13 cellular contexts compared by ENCODE assay signal in the genomic region with DNA sequence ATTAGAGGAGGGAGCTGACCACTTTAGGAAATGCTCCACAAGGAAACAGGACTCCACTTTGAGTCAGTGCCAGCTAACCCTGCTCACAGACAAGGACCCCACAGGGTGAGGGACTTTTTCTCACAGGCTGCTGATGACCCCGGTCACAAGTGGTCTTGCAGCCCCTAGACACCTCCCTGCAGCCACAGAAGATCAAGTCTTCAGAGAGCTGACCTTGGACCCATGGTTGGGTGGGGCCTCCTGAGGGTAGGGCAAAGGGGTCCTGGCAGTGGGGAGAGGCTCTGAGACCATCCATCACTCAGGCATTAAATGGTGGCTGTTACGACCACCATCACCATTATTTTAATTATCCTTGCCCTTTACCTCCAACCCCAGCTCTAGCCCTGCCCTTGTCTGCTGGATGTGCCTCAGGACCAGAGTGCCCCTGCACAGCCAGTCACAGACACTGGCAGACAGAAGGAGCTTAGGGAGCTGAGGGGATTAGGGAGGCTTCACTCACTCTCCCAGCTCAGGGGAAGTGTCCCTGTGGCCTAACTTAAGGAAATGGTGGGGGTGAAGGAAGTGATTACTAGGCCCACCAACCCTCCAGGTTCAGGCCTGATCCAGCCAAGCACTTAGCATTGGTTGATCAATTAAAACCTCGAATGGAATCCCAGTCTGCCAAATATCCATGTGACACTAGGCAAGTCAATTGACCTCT. TPM values are rescaled to one million over a fixed set of nuclear protein-coding genes. Genes with fewer than 3 reads are reported as not detected.
DNase-seq lines count a peak whose midpoint lies in the region; TF ChIP-seq lines count a peak whose summit lies in the region.
"Had no signal": no experiment of that assay in that cellular context is flagged by ENCODE, and none has a peak within 500 bp of the region (broad histone marks: within the 10 kb centered on the region; RNA-seq: fewer than 3 reads in every experiment).

No MANE protein-coding gene starts in this region.

- H2AFZ ChIP-seq in neural progenitor cell (replicated peaks): no peak overlapping the region

- peaks cover 8% of the 10 kb centered on the region for H3K4me1 ChIP-seq in neural progenitor cell
- H3K4me1 ChIP-seq in effector memory CD4-positive, alpha-beta T cell (ENCODE audit: control insufficient read depth, insufficient read depth, low read length, poor library complexity, severe bottlenecking): peaks cover 8% of the 10 kb centered on the region

- H4K20me1 ChIP-seq in neural progenitor cell (ENCODE audit: low read depth): peaks cover 34% of the 10 kb centered on the region

- H3K79me2 ChIP-seq in neural progenitor cell (ENCODE audit: low read depth): no peaks in the 10 kb centered on the region

- no peaks in the 10 kb centered on the region for H3F3A ChIP-seq in neural progenitor cell (ENCODE audit: low read depth)

- no peak overlapping the region for H3K27ac Mint-ChIP-seq in activated CD4-positive, alpha-beta T cell treated with anti-CD3 and anti-CD28 coated beads, Interleukin-2, amount 10 ng/mL, durations not matched to agents 24 days and 14 days
- no peak overlapping the region for H3K27ac Mint-ChIP-seq in neural progenitor cell

- H3K36me3 Mint-ChIP-seq in activated CD4-positive, alpha-beta T cell treated with anti-CD3 and anti-CD28 coated beads, Interleukin-2, amount 10 ng/mL, durations not matched to agents 24 days and 14 days (ENCODE audit: low read depth): peaks cover 9% of the 10 kb centered on the region
- no peaks in the 10 kb centered on the region for H3K36me3 Mint-ChIP-seq in neural progenitor cell

- peaks cover 50% of the 10 kb centered on the region for H3K27me3 Mint-ChIP-seq in activated CD4-positive, alpha-beta T cell treated with anti-CD3 and anti-CD28 coated beads, Interleukin-2, amount 10 ng/mL, durations not matched to agents 24 days and 14 days
- peaks cover 32% of the 10 kb centered on the region for H3K27me3 Mint-ChIP-seq in neural progenitor cell (ENCODE audit: insufficient read depth, low read depth)

- intact Hi-C loops in activated CD4-positive, alpha-beta T cell treated with anti-CD3 and anti-CD28 coated beads, Interleukin-2, amount 10 ng/mL, durations not matched to agents 24 days and 14 days (cut with micrococcal nuclease): loop anchor here (2.0 to 5.0 kb wide), 3 partner anchors 13 to 373 kb away; a partner anchor contains a TSS
- intact Hi-C loops in dorsolateral prefrontal cortex (cut with DNase I): loop anchor here (2.0 to 10.0 kb wide), 8 partner anchors 52 to 845 kb away; a partner anchor contains a TSS

- H3K4me3 ChIP-seq in dorsolateral prefrontal cortex (peak overlapping the region in 52 of 59 donors; percentile 5 to 90 (median 76)), neural progenitor cell (no peak overlapping the region)
- H3K4me3 ChIP-seq in effector memory CD4-positive, alpha-beta T cell (ENCODE audit: insufficient read depth, low read depth, low read length, poor library complexity, severe bottlenecking): no peak overlapping the region

- H3K36me3 ChIP-seq in neural progenitor cell: no peaks in the 10 kb centered on the region
- no peaks in the 10 kb centered on the region for H3K36me3 ChIP-seq in effector memory CD4-positive, alpha-beta T cell (ENCODE audit: control insufficient read depth, insufficient read depth, low read length)

- H3K27me3 ChIP-seq in dorsolateral prefrontal cortex (no peaks in the 10 kb centered on the region), neural progenitor cell (peaks cover 54% of the 10 kb centered on the region)
- peaks cover 7% of the 10 kb centered on the region for H3K27me3 ChIP-seq in effector memory CD4-positive, alpha-beta T cell (replicated peaks; ENCODE audit: control insufficient read depth, insufficient read depth, low read length, poor library complexity, severe bottlenecking)

- no peak overlapping the region for H3K9ac ChIP-seq in neural progenitor cell

- peak overlapping the region; percentile 79 for H3K4me3 Mint-ChIP-seq in activated CD4-positive, alpha-beta T cell treated with anti-CD3 and anti-CD28 coated beads, Interleukin-2, amount 10 ng/mL, durations not matched to agents 24 days and 14 days
- peak overlapping the region; percentile 86 for H3K4me3 Mint-ChIP-seq in neural progenitor cell

- TF ChIP-seq CTCF in dorsolateral prefrontal cortex (IDR thresholded peaks at IDR 0.05 in 54 of 56, conservative IDR thresholded peaks at IDR 0.05 in 2 of 56; ENCODE audit: low read depth in 1 of 56, partially characterized antibody in 56 of 56) (no peak), neural progenitor cell (IDR thresholded peaks at IDR 0.05) (no peak)

- no peak overlapping the region for H3K4me2 ChIP-seq in neural progenitor cell

- no peaks in the 10 kb centered on the region for H3K9me3 ChIP-seq in neural progenitor cell (ENCODE audit: low read depth)
- no peaks in the 10 kb centered on the region for H3K9me3 ChIP-seq in effector memory CD4-positive, alpha-beta T cell (ENCODE audit: control insufficient read depth, low read length)

- peaks cover 38% of the 10 kb centered on the region for H3K4me1 Mint-ChIP-seq in activated CD4-positive, alpha-beta T cell treated with anti-CD3 and anti-CD28 coated beads, Interleukin-2, amount 10 ng/mL, durations not matched to agents 24 days and 14 days
- peaks cover 18% of the 10 kb centered on the region for H3K4me1 Mint-ChIP-seq in neural progenitor cell

- H3K27ac ChIP-seq in dorsolateral prefrontal cortex (peak overlapping the region in 29 of 59 donors; percentile 4 to 98 (median 91)), neural progenitor cell (no peak overlapping the region)
- no peak overlapping the region for H3K27ac ChIP-seq in effector memory CD4-positive, alpha-beta T cell (ENCODE audit: insufficient read depth, low read length, poor library complexity, severe bottlenecking)

- H3K9me3 Mint-ChIP-seq in activated CD4-positive, alpha-beta T cell treated with anti-CD3 and anti-CD28 coated beads, Interleukin-2, amount 10 ng/mL, durations not matched to agents 24 days and 14 days: no peaks in the 10 kb centered on the region
- no peaks in the 10 kb centered on the region for H3K9me3 Mint-ChIP-seq in neural progenitor cell

- DNase-seq in activated CD4-positive, alpha-beta T cell treated with anti-CD3 and anti-CD28 coated beads, Interleukin-2, amount 10 ng/mL, durations not matched to agents 24 days and 14 days: no peak
- DNase-seq in activated CD4-positive, alpha-beta T cell treated with anti-CD3 and anti-CD28 coated beads for 1 hour: no peak
- peak; percentile 95 for DNase-seq in NCI-H82 (lab: John Stamatoyannopoulos, UW)
- DNase-seq in dorsolateral prefrontal cortex: peak in 5 of 10 donors; percentile 13 to 32 (median 15)
- peak; percentile 45 for DNase-seq in neural progenitor cell (ENCODE audit: low spot score)
- no peak for DNase-seq in NCI-H1436 (lab: John Stamatoyannopoulos, UW)
- no peak for DNase-seq in effector memory CD4-positive, alpha-beta T cell
- DNase-seq in amniotic stem cell (lab: John Stamatoyannopoulos, UW): no peak
- DNase-seq: GF-D8, NCI-H2227 treated with DMSO at 0.1 percent for 48 hours had no signal

RNA-seq across cellular contexts. Expression of a gene that starts 1.6 kb away (rescaled TPM):
- total RNA-seq in activated CD4-positive, alpha-beta T cell treated with anti-CD3 and anti-CD28 coated beads, Interleukin-2, amount 10 ng/mL, durations not matched to agents 24 days and 14 days: 36.9 and 39.6 TPM in 2 replicates
- 100 to 1,000 TPM; 103 to 296 (median 177) TPM for total RNA-seq in dorsolateral prefrontal cortex
- not detected in 2 replicates for total RNA-seq in neural progenitor cell (ENCODE audit: low replicate concordance)
- total RNA-seq: osteocyte had no signal

RNA-seq across cellular contexts. Expression of a gene that starts 50.6 kb away (rescaled TPM):
- total RNA-seq in activated CD4-positive, alpha-beta T cell treated with anti-CD3 and anti-CD28 coated beads, Interleukin-2, amount 10 ng/mL, durations not matched to agents 24 days and 14 days: 67.7 and 71.3 TPM in 2 replicates
- total RNA-seq in dorsolateral prefrontal cortex: not detected
- total RNA-seq in neural progenitor cell (ENCODE audit: low replicate concordance): not detected in 2 replicates
- total RNA-seq: dermis microvascular lymphatic vessel endothelial cell, mammary epithelial cell, osteocyte had no signal

Comparison
In these comparisons a context has a peak if more than half of its experiments do, and no peak if none do; other contexts are left out.
1. DNase-seq: peak in NCI-H82 (single experiment) and neural progenitor cell (single experiment); none in activated CD4-positive, alpha-beta T cell treated with anti-CD3 and anti-CD28 coated beads, Interleukin-2, amount 10 ng/mL, durations not matched to agents 24 days and 14 days (single experiment), activated CD4-positive, alpha-beta T cell treated with anti-CD3 and anti-CD28 coated beads for 1 hour (single experiment), NCI-H1436 (single experiment), effector memory CD4-positive, alpha-beta T cell (0 of 3) and amniotic stem cell (single experiment).
2. H3K4me3 ChIP-seq: peak in dorsolateral prefrontal cortex (52 of 59); none in neural progenitor cell (single experiment) and effector memory CD4-positive, alpha-beta T cell (single experiment).
3. RNA of a gene that starts 1.6 kb away (total RNA-seq): 103 to 296 TPM in dorsolateral prefrontal cortex and 36.9 to 39.6 TPM in activated CD4-positive, alpha-beta T cell treated with anti-CD3 and anti-CD28 coated beads, Interleukin-2, amount 10 ng/mL, durations not matched to agents 24 days and 14 days; not detected in neural progenitor cell; every median in the first group is over 10 times any median in the second.
4. RNA of a gene that starts 50.6 kb away (total RNA-seq): 67.7 to 71.3 TPM in activated CD4-positive, alpha-beta T cell treated with anti-CD3 and anti-CD28 coated beads, Interleukin-2, amount 10 ng/mL, durations not matched to agents 24 days and 14 days; not detected in dorsolateral prefrontal cortex and not detected in neural progenitor cell; every median in the first group is over 10 times any median in the second.